ENCODE assay signal across 12 cellular contexts in genomic region chr3:17158941-17159682, GRCh38.
DNase-seq lines count a peak whose midpoint lies in the region; ATAC-seq, FAIRE-seq and TF ChIP-seq lines count a peak whose summit lies in the region.
"Had no signal": no experiment of that assay in that cellular context is flagged by ENCODE, and none has a peak within 500 bp of the region (broad histone marks: within the 10 kb centered on the region; RNA-seq: fewer than 3 reads in every experiment).

No MANE protein-coding gene starts in this region.

- intact Hi-C loops in activated CD4-positive, alpha-beta memory T cell treated with anti-CD3 and anti-CD28 coated beads for 36 hours (cut with micrococcal nuclease) = loop anchor here (10.0 kb wide), 1 partner anchor 854 kb away; no protein-coding TSS in a partner anchor
- intact Hi-C loops in psoas muscle (cut with DNase I) = no loop called here
- intact Hi-C loops in sciatic nerve (cut with DNase I) = no loop called here

- peaks cover under 1% of the 10 kb centered on the region for H3K9me3 Mint-ChIP-seq in activated CD4-positive, alpha-beta memory T cell treated with anti-CD3 and anti-CD28 coated beads for 36 hours
- H3K9me3 Mint-ChIP-seq in activated CD4-positive, alpha-beta memory T cell treated with anti-CD3 and anti-CD28 coated beads, Interleukin-2, amount 10 ng/mL, durations not matched to agents 7 days and 5 days = no peaks in the 10 kb centered on the region

- no peak overlapping the region for H3K4me3 Mint-ChIP-seq in activated CD4-positive, alpha-beta memory T cell treated with anti-CD3 and anti-CD28 coated beads for 36 hours
- no peak overlapping the region for H3K4me3 Mint-ChIP-seq in activated CD4-positive, alpha-beta memory T cell treated with anti-CD3 and anti-CD28 coated beads, Interleukin-2, amount 10 ng/mL, durations not matched to agents 7 days and 5 days
- H3K4me3 Mint-ChIP-seq: IgD-negative memory B cell had no signal

- H3K36me3 ChIP-seq in psoas muscle (ENCODE audit: insufficient read depth in 1 of 2, low read depth in 1 of 2) (peaks cover 0 to 28% of the 10 kb centered on the region in 2 donors), small intestine (ENCODE audit: control insufficient read depth in 2 of 2, insufficient read depth in 2 of 2, low read length in 2 of 2) (peaks cover 0 to 6% of the 10 kb centered on the region in 2 donors)

- WGBS in psoas muscle, 3 donors = 65 to 79% (median 70%) methylated on average over 8 of the region's 8 CpGs
- WGBS in small intestine, 3 donors = 96 to 99% (median 96%) methylated on average over 8 of the region's 8 CpGs

- TF ChIP-seq CTCF in RWPE1 (conservative IDR thresholded peaks at IDR 0.05; ENCODE audit: low read depth) = no peak
- TF ChIP-seq CTCF in epithelial cell of esophagus (IDR thresholded peaks at IDR 0.05; ENCODE audit: insufficient read depth, low read depth, low read length, missing control alignments) = no peak
- TF ChIP-seq CTCF in psoas muscle (IDR thresholded peaks at IDR 0.05) = no peak

- CTCF ChIA-PET in activated CD4-positive, alpha-beta memory T cell treated with anti-CD3 and anti-CD28 coated beads for 36 hours (lab: Charles Lee) = no interaction called here
- CTCF ChIA-PET in activated CD4-positive, alpha-beta memory T cell treated with anti-CD3 and anti-CD28 coated beads, Interleukin-2, amount 10 ng/mL, durations not matched to agents 7 days and 5 days (lab: Charles Lee) = no interaction called here
- CTCF ChIA-PET in RWPE1 (lab: Yijun Ruan, JAX) = interaction anchor here (0.7 kb wide), 2 partner anchors 265 to 558 kb away, joined by 3 to 4 read pairs; no protein-coding TSS in a partner anchor

- H3K27ac Mint-ChIP-seq in activated CD4-positive, alpha-beta memory T cell treated with anti-CD3 and anti-CD28 coated beads for 36 hours = no peak overlapping the region
- no peak overlapping the region for H3K27ac Mint-ChIP-seq in activated CD4-positive, alpha-beta memory T cell treated with anti-CD3 and anti-CD28 coated beads, Interleukin-2, amount 10 ng/mL, durations not matched to agents 7 days and 5 days
- H3K27ac Mint-ChIP-seq: IgD-negative memory B cell had no signal

- ATAC-seq in psoas muscle (peak; percentile 51 to 86 (median 80)), sciatic nerve (no peak)

- H3K4me1 Mint-ChIP-seq in activated CD4-positive, alpha-beta memory T cell treated with anti-CD3 and anti-CD28 coated beads for 36 hours (ENCODE audit: low read depth) = peaks cover 8% of the 10 kb centered on the region
- peaks cover 10% of the 10 kb centered on the region for H3K4me1 Mint-ChIP-seq in activated CD4-positive, alpha-beta memory T cell treated with anti-CD3 and anti-CD28 coated beads, Interleukin-2, amount 10 ng/mL, durations not matched to agents 7 days and 5 days
- H3K4me1 Mint-ChIP-seq: IgD-negative memory B cell had no signal

- POLR2A ChIA-PET in activated CD4-positive, alpha-beta memory T cell treated with anti-CD3 and anti-CD28 coated beads for 36 hours (lab: Charles Lee) = no interaction called here
- POLR2A ChIA-PET in activated CD4-positive, alpha-beta memory T cell treated with anti-CD3 and anti-CD28 coated beads, Interleukin-2, amount 10 ng/mL, durations not matched to agents 7 days and 5 days (lab: Charles Lee) = no interaction called here
- POLR2A ChIA-PET in RWPE1 (lab: Yijun Ruan, JAX; ENCODE audit: low non-redundant PET) = no interaction called here

- FAIRE-seq in small intestine (lab: Jason Lieb, UNC) = no peak
- FAIRE-seq: pancreas had no signal

- peak; percentile 53 for DNase-seq in activated CD4-positive, alpha-beta memory T cell treated with anti-CD3 and anti-CD28 coated beads for 36 hours
- no peak for DNase-seq in activated CD4-positive, alpha-beta memory T cell treated with anti-CD3 and anti-CD28 coated beads, Interleukin-2, amount 10 ng/mL, durations not matched to agents 7 days and 5 days
- DNase-seq in RWPE1 (ENCODE audit: low spot score) (peak; percentile 14), epithelial cell of esophagus (ENCODE audit: low read depth) (peak; percentile 36), psoas muscle (peak in 1 of 2 donors; percentile 51), UCSD-AML1 (lab: John Stamatoyannopoulos, UW; ENCODE audit: unreplicated experiment) (no peak), small intestine (no peak), sciatic nerve (ENCODE audit: low spot score) (no peak)
- DNase-seq: pancreas, SJCRH30 had no signal

- H3K4me3 ChIP-seq in epithelial cell of esophagus (ENCODE audit: low read length) (no peak overlapping the region), psoas muscle (no peak overlapping the region), small intestine (ENCODE audit: low read depth in 1 of 2, low read length in 2 of 2) (no peak overlapping the region)
- H3K4me3 ChIP-seq: pancreas, SJCRH30, vagina had no signal

- peaks cover 17% of the 10 kb centered on the region for H3K36me3 Mint-ChIP-seq in activated CD4-positive, alpha-beta memory T cell treated with anti-CD3 and anti-CD28 coated beads for 36 hours
- H3K36me3 Mint-ChIP-seq in activated CD4-positive, alpha-beta memory T cell treated with anti-CD3 and anti-CD28 coated beads, Interleukin-2, amount 10 ng/mL, durations not matched to agents 7 days and 5 days (ENCODE audit: low read depth) = peaks cover 27% of the 10 kb centered on the region

- H3K27me3 ChIP-seq in psoas muscle (ENCODE audit: insufficient read depth in 3 of 3, low read length in 2 of 3) (no peaks in the 10 kb centered on the region), small intestine (ENCODE audit: control insufficient read depth in 2 of 2, insufficient read depth in 2 of 2, low read length in 2 of 2) (no peaks in the 10 kb centered on the region)
- H3K27me3 ChIP-seq: pancreas, SJCRH30, vagina had no signal

- H3K27ac ChIP-seq in RWPE1 = no peak overlapping the region
- peak overlapping the region; percentile 71 for H3K27ac ChIP-seq in psoas muscle
- H3K27ac ChIP-seq in small intestine (ENCODE audit: low read depth in 1 of 2, low read length in 1 of 2) = no peak overlapping the region
- H3K27ac ChIP-seq: pancreas, SJCRH30, vagina had no signal

- H3K9me3 ChIP-seq in psoas muscle (no peaks in the 10 kb centered on the region), small intestine (ENCODE audit: control insufficient read depth, low read depth) (no peaks in the 10 kb centered on the region)
- H3K9me3 ChIP-seq: pancreas, SJCRH30, vagina had no signal

- no peaks in the 10 kb centered on the region for H3K27me3 Mint-ChIP-seq in activated CD4-positive, alpha-beta memory T cell treated with anti-CD3 and anti-CD28 coated beads for 36 hours
- H3K27me3 Mint-ChIP-seq in activated CD4-positive, alpha-beta memory T cell treated with anti-CD3 and anti-CD28 coated beads, Interleukin-2, amount 10 ng/mL, durations not matched to agents 7 days and 5 days = no peaks in the 10 kb centered on the region
- H3K27me3 Mint-ChIP-seq: IgD-negative memory B cell had no signal

- peaks cover 27% of the 10 kb centered on the region for H3K4me1 ChIP-seq in psoas muscle
- no peaks in the 10 kb centered on the region for H3K4me1 ChIP-seq in small intestine (ENCODE audit: control insufficient read depth in 2 of 2, insufficient read depth in 1 of 2, low read depth in 1 of 2, low read length in 1 of 2)
- H3K4me1 ChIP-seq: pancreas, vagina had no signal

Comparison
In these comparisons a context has a peak if more than half of its experiments do, and no peak if none do; other contexts are left out.
1. DNase-seq: peak in activated CD4-positive, alpha-beta memory T cell treated with anti-CD3 and anti-CD28 coated beads for 36 hours (single experiment), RWPE1 (single experiment) and epithelial cell of esophagus (single experiment); none in activated CD4-positive, alpha-beta memory T cell treated with anti-CD3 and anti-CD28 coated beads, Interleukin-2, amount 10 ng/mL, durations not matched to agents 7 days and 5 days (single experiment), UCSD-AML1 (single experiment), small intestine (single experiment) and sciatic nerve (single experiment).